ENCODE assay signal across 30 cellular contexts in the genomic region with DNA sequence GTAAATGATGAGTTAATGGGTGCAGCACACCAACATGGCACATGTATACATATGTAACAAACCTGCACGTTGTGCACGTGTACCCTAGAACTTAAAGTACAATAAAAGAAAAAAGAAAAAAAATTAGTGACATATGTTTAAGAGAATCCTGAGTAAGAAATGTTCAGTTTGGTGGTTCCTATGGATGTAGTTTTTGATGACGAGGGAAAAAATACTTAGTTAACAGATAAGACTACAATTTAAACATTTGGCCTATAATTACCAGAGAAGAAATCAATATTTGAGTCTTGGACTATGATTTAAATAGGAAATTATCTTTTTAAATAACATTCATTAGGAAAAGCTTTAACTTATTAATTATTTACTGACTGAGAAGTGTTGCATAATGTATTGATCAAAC. TPM values are rescaled to one million over a fixed set of nuclear protein-coding genes. Genes with fewer than 3 reads are reported as not detected.
DNase-seq lines count a peak whose midpoint lies in the region; ATAC-seq, FAIRE-seq and TF ChIP-seq lines count a peak whose summit lies in the region.
"Had no signal": no experiment of that assay in that cellular context is flagged by ENCODE, and none has a peak within 500 bp of the region (broad histone marks: within the 10 kb centered on the region; RNA-seq: fewer than 3 reads in every experiment).

No MANE protein-coding gene starts in this region.

- H3K9ac ChIP-seq in HepG2 (ENCODE audit: insufficient read depth, low read depth, low read length) (no peak overlapping the region), K562 (ENCODE audit: insufficient read depth in 1 of 2, low read depth in 2 of 2, low read length in 2 of 2) (no peak overlapping the region)
- H3K9ac ChIP-seq: BLaER1 had no signal

- no peak for FAIRE-seq in HepG2 (lab: Jason Lieb, UNC)
- FAIRE-seq in K562 (lab: Jason Lieb, UNC): no peak
- FAIRE-seq: GM12878, GM12892, GM19239 had no signal

- H2AFZ ChIP-seq in HepG2 (ENCODE audit: low read length) (no peak overlapping the region), K562 (ENCODE audit: low read depth, low read length) (no peak overlapping the region)

- no peak overlapping the region for H3K4me3 Mint-ChIP-seq in glutamatergic neuron (ENCODE audit: unreplicated experiment)
- H3K4me3 Mint-ChIP-seq: CD14-positive monocyte; CD4-positive, alpha-beta memory T cell; CD4-positive, CD25-positive, alpha-beta regulatory T cell; CD8-positive, alpha-beta memory T cell had no signal

- H3K4me2 ChIP-seq in HepG2 (ENCODE audit: low read depth, low read length) (no peak overlapping the region), K562 (ENCODE audit: insufficient read depth, low read length) (no peak overlapping the region)
- H3K4me2 ChIP-seq: BLaER1 had no signal

- TF ChIP-seq POLR2A in HepG2 (IDR thresholded peaks at IDR 0.05; ENCODE audit: insufficient read depth in 1 of 2, low read depth in 2 of 2, low read length in 2 of 2): no peak
- TF ChIP-seq POLR2A in right lobe of liver (IDR thresholded peaks at IDR 0.05): no peak
- no peak for TF ChIP-seq POLR2A in K562 (conservative IDR thresholded peaks at IDR 0.05)

- H3K79me2 ChIP-seq in HepG2 (ENCODE audit: insufficient read depth, low read length) (no peaks in the 10 kb centered on the region), K562 (ENCODE audit: control insufficient read depth, insufficient read depth, low read length) (no peaks in the 10 kb centered on the region)

- ATAC-seq in HepG2: no peak
- ATAC-seq in right lobe of liver: no peak
- ATAC-seq in K562: no peak
- ATAC-seq: GM12878 had no signal

- no TSS peak for BruUV-seq in HepG2 (replicated peaks; lab: Mats Ljungman, UMichigan)
- BruUV-seq in K562 (replicated peaks; lab: Mats Ljungman, UMichigan): no TSS peak

- no peak overlapping the region for H3K27ac Mint-ChIP-seq in glutamatergic neuron (ENCODE audit: unreplicated experiment)
- H3K27ac Mint-ChIP-seq: CD14-positive monocyte; CD4-positive, alpha-beta memory T cell; CD4-positive, CD25-positive, alpha-beta regulatory T cell had no signal

- CTCF ChIA-PET in HepG2 (lab: Yijun Ruan, JAX; ENCODE audit: low intra/inter-chr PET ratio, low total read pairs) (no interaction called here), K562 (lab: Yijun Ruan, JAX; ENCODE audit: low intra/inter-chr PET ratio) (no interaction called here)

- peaks cover 0 to 11% of the 10 kb centered on the region in 2 experiments; a peak in 2 of 5 replicates for H3K27me3 ChIP-seq in HepG2 (ENCODE audit: control insufficient read depth in 1 of 2, insufficient read depth in 2 of 2, low read length in 2 of 2)
- H3K27me3 ChIP-seq in right lobe of liver: no peaks in the 10 kb centered on the region
- no peaks in the 10 kb centered on the region for H3K27me3 ChIP-seq in K562 (ENCODE audit: control insufficient read depth in 2 of 2, insufficient read depth in 2 of 2, low read length in 2 of 2)
- H3K27me3 ChIP-seq: BLaER1 had no signal

- no peak for TF ChIP-seq CTCF in HepG2 (CRISPR knock-in tag; IDR thresholded peaks at IDR 0.05)
- no peak for TF ChIP-seq CTCF in right lobe of liver (IDR thresholded peaks at IDR 0.05)
- no peak for TF ChIP-seq CTCF in K562 (IDR thresholded peaks at IDR 0.05 in 2 of 3, conservative IDR thresholded peaks at IDR 0.05 in 1 of 3; ENCODE audit: insufficient read depth in 2 of 3, low read depth in 1 of 3, low read length in 3 of 3)
- no peak for TF ChIP-seq CTCF in glutamatergic neuron (IDR thresholded peaks at IDR 0.05; ENCODE audit: partially characterized antibody, unreplicated experiment)

- H3K36me3 ChIP-seq in HepG2 (replicated peaks in 1 of 2; ENCODE audit: control insufficient read depth in 1 of 2, insufficient read depth in 2 of 2, low read length in 2 of 2): no peaks in the 10 kb centered on the region
- H3K36me3 ChIP-seq in right lobe of liver: no peaks in the 10 kb centered on the region
- no peaks in the 10 kb centered on the region for H3K36me3 ChIP-seq in K562 (ENCODE audit: control insufficient read depth, insufficient read depth, low read length)
- H3K36me3 ChIP-seq: BE2C, BLaER1 had no signal

- no peaks in the 10 kb centered on the region for H3K9me3 Mint-ChIP-seq in glutamatergic neuron (ENCODE audit: unreplicated experiment)

- H3K36me3 Mint-ChIP-seq in glutamatergic neuron (ENCODE audit: unreplicated experiment): no peaks in the 10 kb centered on the region
- H3K36me3 Mint-ChIP-seq: CD14-positive monocyte; CD4-positive, alpha-beta memory T cell; CD4-positive, CD25-positive, alpha-beta regulatory T cell had no signal

- TF ChIP-seq EP300 in HepG2 (IDR thresholded peaks at IDR 0.05; ENCODE audit: low read depth in 2 of 2, low read length in 2 of 2): no peak
- TF ChIP-seq EP300 in HepG2 (CRISPR knock-in tag; IDR thresholded peaks at IDR 0.05; ENCODE audit: borderline replicate concordance): no peak
- TF ChIP-seq EP300 in K562 (IDR thresholded peaks at IDR 0.05; ENCODE audit: low read length): no peak

- no peaks in the 10 kb centered on the region for H3K9me1 ChIP-seq in K562 (ENCODE audit: control insufficient read depth, insufficient read depth, low read length)

- 56% methylated on average over 3 of the region's 3 CpGs for WGBS in HepG2 (ENCODE audit: low lambda C conversion rate)
- WGBS in right lobe of liver (ENCODE audit: insufficient coverage, low coverage, low lambda C conversion rate, missing lambda C conversion rate): 77% methylated on average over 3 of the region's 3 CpGs
- 53% methylated on average over 1 of the region's 3 CpGs for WGBS in K562 (ENCODE audit: insufficient coverage, low coverage, missing lambda C conversion rate)

- H3K4me1 ChIP-seq in HepG2 (ENCODE audit: insufficient read depth, low read length) (0 out of 2 replicates have a peak, but pooled peaks cover 5% of the 10 kb centered on the region), right lobe of liver (no peaks in the 10 kb centered on the region), K562 (replicated peaks in 1 of 2; ENCODE audit: control insufficient read depth in 2 of 2, insufficient read depth in 2 of 2, low read length in 2 of 2) (peaks cover 6% of the 10 kb centered on the region in 2 experiments; a peak in 4 of 5 replicates)
- H3K4me1 ChIP-seq: BE2C had no signal

- DNase-seq in HepG2 (ENCODE audit: low spot score): no peak
- no peak for DNase-seq in right lobe of liver
- no peak for DNase-seq in K562 (ENCODE audit: extremely low read depth in 1 of 4, low spot score in 3 of 4)
- DNase-seq in dermis blood vessel endothelial cell: no peak
- no peak for DNase-seq in glutamatergic neuron
- DNase-seq: ACHN; BE2C; C1 segment of cervical spinal cord; CD4-positive, alpha-beta memory T cell; CD4-positive, CD25-positive, alpha-beta regulatory T cell; CD8-positive, alpha-beta memory T cell; COR-L47; DMS 273 treated with DMSO at 0.1 percent for 48 hours; DMS153; DMS53; DMS79; DND-41; EL; GDM1 had no signal

- H3K4me3 ChIP-seq in HepG2 (replicated peaks in 1 of 3; ENCODE audit: insufficient read depth in 1 of 3, low read depth in 2 of 3, low read length in 3 of 3): no peak overlapping the region
- H3K4me3 ChIP-seq in right lobe of liver: no peak overlapping the region
- no peak overlapping the region for H3K4me3 ChIP-seq in K562
- H3K4me3 ChIP-seq: BLaER1, GM12878 had no signal

- H3K27ac ChIP-seq in HepG2 (ENCODE audit: extremely low read length, insufficient read depth, low read length) (no peak overlapping the region), right lobe of liver (no peak overlapping the region), K562 (ENCODE audit: extremely low read depth, low read depth, low read length) (no peak overlapping the region)
- H3K27ac ChIP-seq: 22Rv1, BLaER1 had no signal

- H4K20me1 ChIP-seq in HepG2 (ENCODE audit: insufficient read depth, low read length) (no peaks in the 10 kb centered on the region), K562 (replicated peaks; ENCODE audit: control insufficient read depth, insufficient read depth, low read length) (no peaks in the 10 kb centered on the region)
- H4K20me1 ChIP-seq: BLaER1 had no signal

- H3K9me3 ChIP-seq in HepG2 (ENCODE audit: low read length): no peaks in the 10 kb centered on the region
- no peaks in the 10 kb centered on the region for H3K9me3 ChIP-seq in right lobe of liver
- no peaks in the 10 kb centered on the region for H3K9me3 ChIP-seq in K562 (replicated peaks; ENCODE audit: control insufficient read depth, insufficient read depth, low read depth, low read length)

- H3K4me1 Mint-ChIP-seq in glutamatergic neuron (ENCODE audit: low read depth, unreplicated experiment): no peaks in the 10 kb centered on the region

- H3K27me3 Mint-ChIP-seq in glutamatergic neuron (ENCODE audit: unreplicated experiment): no peaks in the 10 kb centered on the region
- H3K27me3 Mint-ChIP-seq: CD4-positive, alpha-beta memory T cell had no signal

- intact Hi-C loops in HepG2 (cut with micrococcal nuclease; ENCODE audit: unreplicated experiment) (no loop called here), right lobe of liver (cut with DNase I) (no loop called here), K562 (cut with micrococcal nuclease) (no loop called here)

- TF ChIP-seq RAD21 in HepG2 (CRISPR knock-in tag; IDR thresholded peaks at IDR 0.05) (no peak), K562 (CRISPR knock-in tag; conservative IDR thresholded peaks at IDR 0.05 in 1 of 2, IDR thresholded peaks at IDR 0.05 in 1 of 2) (no peak)

- in situ Hi-C loops in HepG2 (cut with HindIII; ENCODE audit: extremely low pct_ligation_motif_present, low pct_unique_long_range_greater_than_20kb) (no loop called here), K562 (cut with MboI) (no loop called here)

- POLR2A ChIA-PET in HepG2 (lab: Yijun Ruan, JAX) (no interaction called here), K562 (lab: Yijun Ruan, JAX) (no interaction called here)

RNA-seq across cellular contexts. Expression of gene SLC26A3, which starts 39.2 kb away (rescaled TPM):
- total RNA-seq in HepG2 (2016; rRNA removed; fragmentation: Illumina TruSeq; extraction: Trizol) (0.08 and 0.11 TPM in 2 replicates), right lobe of liver (1 to 10 TPM in 2 of 6 experiments, under 1 TPM in 2, not detected in 2; 0.15 to 2.8 (median 1.5) TPM), K562 (2014; rRNA removed) (not detected in 2 replicates), K562 (2014; rRNA removed; fragmentation: Illumina TruSeq; extraction: Trizol) (not detected in 2 replicates), K562 (2015; rRNA removed; fragmentation: Illumina TruSeq; extraction: Trizol) (not detected in 2 replicates), K562 (2021) (0.86 and 1.1 TPM in 2 replicates), dermis blood vessel endothelial cell (not detected in 2 replicates), glutamatergic neuron (ENCODE audit: unreplicated experiment) (not detected)
- total RNA-seq in HepG2 (2016; cell fraction: cytosol; rRNA removed; fragmentation: Illumina TruSeq; extraction: Trizol; ENCODE audit: low read depth): not detected in 2 replicates
- 0.06 and 0.11 TPM in 2 replicates for total RNA-seq in HepG2 (2016; cell fraction: insoluble cytoplasmic fraction; rRNA removed; fragmentation: Illumina TruSeq; extraction: Trizol)
- total RNA-seq in HepG2 (2016; cell fraction: membrane; rRNA removed; fragmentation: Illumina TruSeq; extraction: Trizol): 0.06 TPM in 1 of 2 replicates, not detected in the other
- total RNA-seq in HepG2 (2016; cell fraction: nucleus; rRNA removed; fragmentation: Illumina TruSeq; extraction: Trizol): 0.84 TPM in 1 of 2 replicates, not detected in the other
- polyA plus RNA-seq in HepG2 (2011; rRNA removed) (0.30 and 0.71 TPM in 2 replicates), K562 (2011; rRNA removed) (not detected in 2 replicates), K562 (2014; fragmentation: Illumina TruSeq; extraction: Trizol) (not detected in 2 replicates), K562 (2014; fragmentation: Nextera tagmentation; extraction: Ambion mirVana) (not detected), K562 (2014; rRNA removed) (not detected in 2 replicates)
- polyA plus RNA-seq in HepG2 (2011; cell fraction: cytosol; rRNA removed): 0.20 and 0.68 TPM in 2 replicates
- polyA plus RNA-seq in HepG2 (2011; cell fraction: nucleus; rRNA removed): 0.10 and 0.17 TPM in 2 replicates
- 3.2 and 10.9 TPM in 2 replicates for polyA plus RNA-seq in HepG2 (2012)
- polyA plus RNA-seq in HepG2 (2016; cell fraction: cytosol; fragmentation: Illumina TruSeq; extraction: Trizol; ENCODE audit: low read depth): not detected in 2 replicates
- polyA plus RNA-seq in HepG2 (2016; cell fraction: insoluble cytoplasmic fraction; fragmentation: Illumina TruSeq; extraction: Trizol; ENCODE audit: low read depth): not detected in 2 replicates
- not detected in 2 replicates for polyA plus RNA-seq in HepG2 (2016; cell fraction: membrane; fragmentation: Illumina TruSeq; extraction: Trizol; ENCODE audit: low read depth)
- polyA plus RNA-seq in HepG2 (2016; cell fraction: nucleus; fragmentation: Illumina TruSeq; extraction: Trizol; ENCODE audit: insufficient read depth, low read depth): 0.15 TPM in 1 of 2 replicates, not detected in the other
- polyA minus RNA-seq in HepG2 (2011; rRNA and poly(A)+ RNA removed; ENCODE audit: low replicate concordance): 0.26 TPM in 1 of 2 replicates, not detected in the other
- polyA minus RNA-seq in HepG2 (2011; cell fraction: cytosol; rRNA and poly(A)+ RNA removed): 0.30 TPM in 1 of 2 replicates, not detected in the other
- 0.26 and 0.62 TPM in 2 replicates for polyA minus RNA-seq in HepG2 (2011; cell fraction: nucleus; rRNA and poly(A)+ RNA removed)
- not detected in 2 replicates for total RNA-seq in K562 (2011; cell fraction: chromatin; rRNA removed; ENCODE audit: low replicate concordance)
- not detected in 2 replicates for total RNA-seq in K562 (2011; cell fraction: nucleolus; rRNA removed)
- total RNA-seq in K562 (2011; cell fraction: nucleoplasm; rRNA removed): not detected in 2 replicates
- not detected in 2 replicates for polyA plus RNA-seq in K562 (2011; cell fraction: cytosol; rRNA removed)
- polyA plus RNA-seq in K562 (2011; cell fraction: nucleus; rRNA removed): not detected in 2 replicates
- not detected in 2 replicates for polyA plus RNA-seq in K562 (2012)
- polyA minus RNA-seq in K562 (2011; rRNA and poly(A)+ RNA removed): not detected in 2 replicates
- not detected in 2 replicates for polyA minus RNA-seq in K562 (2011; cell fraction: cytosol; rRNA and poly(A)+ RNA removed)
- not detected in 2 replicates for polyA minus RNA-seq in K562 (2011; cell fraction: nucleus; rRNA and poly(A)+ RNA removed)
- total RNA-seq: A172; A673; CD4-positive, alpha-beta memory T cell; CD4-positive, CD25-positive, alpha-beta regulatory T cell; CD8-positive, alpha-beta memory T cell; Daoy; G401 had no signal
- polyA plus RNA-seq: AG04450; CD14-positive monocyte; CD4-positive, alpha-beta memory T cell; CD8-positive, alpha-beta memory T cell; GM12878 had no signal

RNA-seq across cellular contexts. Expression of gene DLD, which starts 48.8 kb away (rescaled TPM):
- total RNA-seq in HepG2 (2016; rRNA removed; fragmentation: Illumina TruSeq; extraction: Trizol): 95.2 and 128 TPM in 2 replicates
- total RNA-seq in HepG2 (2016; cell fraction: cytosol; rRNA removed; fragmentation: Illumina TruSeq; extraction: Trizol; ENCODE audit: low read depth): 4.0 and 6.8 TPM in 2 replicates
- 89.3 and 126 TPM in 2 replicates for total RNA-seq in HepG2 (2016; cell fraction: insoluble cytoplasmic fraction; rRNA removed; fragmentation: Illumina TruSeq; extraction: Trizol)
- 14.2 and 16.2 TPM in 2 replicates for total RNA-seq in HepG2 (2016; cell fraction: membrane; rRNA removed; fragmentation: Illumina TruSeq; extraction: Trizol)
- 61.9 and 75.0 TPM in 2 replicates for total RNA-seq in HepG2 (2016; cell fraction: nucleus; rRNA removed; fragmentation: Illumina TruSeq; extraction: Trizol)
- 49.1 and 56.8 TPM in 2 replicates for polyA plus RNA-seq in HepG2 (2011; rRNA removed)
- 55.9 and 73.4 TPM in 2 replicates for polyA plus RNA-seq in HepG2 (2011; cell fraction: cytosol; rRNA removed)
- 25.3 and 27.2 TPM in 2 replicates for polyA plus RNA-seq in HepG2 (2011; cell fraction: nucleus; rRNA removed)
- polyA plus RNA-seq in HepG2 (2012): 72.7 and 78.6 TPM in 2 replicates
- 5.4 and 5.8 TPM in 2 replicates for polyA plus RNA-seq in HepG2 (2016; cell fraction: cytosol; fragmentation: Illumina TruSeq; extraction: Trizol; ENCODE audit: low read depth)
- polyA plus RNA-seq in HepG2 (2016; cell fraction: insoluble cytoplasmic fraction; fragmentation: Illumina TruSeq; extraction: Trizol; ENCODE audit: low read depth): 120 and 143 TPM in 2 replicates
- 9.0 and 13.3 TPM in 2 replicates for polyA plus RNA-seq in HepG2 (2016; cell fraction: membrane; fragmentation: Illumina TruSeq; extraction: Trizol; ENCODE audit: low read depth)
- 59.8 and 70.0 TPM in 2 replicates for polyA plus RNA-seq in HepG2 (2016; cell fraction: nucleus; fragmentation: Illumina TruSeq; extraction: Trizol; ENCODE audit: insufficient read depth, low read depth)
- polyA minus RNA-seq in HepG2 (2011; rRNA and poly(A)+ RNA removed; ENCODE audit: low replicate concordance): 41.9 and 55.9 TPM in 2 replicates
- 27.3 and 39.1 TPM in 2 replicates for polyA minus RNA-seq in HepG2 (2011; cell fraction: cytosol; rRNA and poly(A)+ RNA removed)
- polyA minus RNA-seq in HepG2 (2011; cell fraction: nucleus; rRNA and poly(A)+ RNA removed): 49.2 and 53.0 TPM in 2 replicates
- 10 to 100 TPM; 51.5 to 69.4 (median 61.0) TPM for total RNA-seq in right lobe of liver
- total RNA-seq in K562 (2011; cell fraction: chromatin; rRNA removed; ENCODE audit: low replicate concordance): 145 and 414 TPM in 2 replicates
- 52.5 and 60.0 TPM in 2 replicates for total RNA-seq in K562 (2011; cell fraction: nucleolus; rRNA removed)
- 116 and 161 TPM in 2 replicates for total RNA-seq in K562 (2011; cell fraction: nucleoplasm; rRNA removed)
- total RNA-seq in K562 (2014; rRNA removed): 128 and 130 TPM in 2 replicates
- 192 and 248 TPM in 2 replicates for total RNA-seq in K562 (2014; rRNA removed; fragmentation: Illumina TruSeq; extraction: Trizol)
- total RNA-seq in K562 (2015; rRNA removed; fragmentation: Illumina TruSeq; extraction: Trizol): 138 and 155 TPM in 2 replicates
- 190 and 201 TPM in 2 replicates for total RNA-seq in K562 (2021)
- 269 and 357 TPM in 2 replicates for polyA plus RNA-seq in K562 (2011; rRNA removed)
- polyA plus RNA-seq in K562 (2011; cell fraction: cytosol; rRNA removed): 144 and 306 TPM in 2 replicates
- 65.1 and 120 TPM in 2 replicates for polyA plus RNA-seq in K562 (2011; cell fraction: nucleus; rRNA removed)
- 223 and 282 TPM in 2 replicates for polyA plus RNA-seq in K562 (2012)
- 553 and 639 TPM in 2 replicates for polyA plus RNA-seq in K562 (2014; fragmentation: Illumina TruSeq; extraction: Trizol)
- polyA plus RNA-seq in K562 (2014; fragmentation: Nextera tagmentation; extraction: Ambion mirVana): 100 to 1,000 TPM; 406 to 588 TPM
- 230 and 247 TPM in 2 replicates for polyA plus RNA-seq in K562 (2014; rRNA removed)
- polyA minus RNA-seq in K562 (2011; rRNA and poly(A)+ RNA removed): 509 and 557 TPM in 2 replicates
- polyA minus RNA-seq in K562 (2011; cell fraction: cytosol; rRNA and poly(A)+ RNA removed): 79.4 and 89.1 TPM in 2 replicates
- 57.2 and 97.5 TPM in 2 replicates for polyA minus RNA-seq in K562 (2011; cell fraction: nucleus; rRNA and poly(A)+ RNA removed)
- 53.8 and 151 TPM in 2 replicates for total RNA-seq in dermis blood vessel endothelial cell
- 75.9 TPM for total RNA-seq in glutamatergic neuron (ENCODE audit: unreplicated experiment)

Comparison
In these comparisons a context has a peak if more than half of its experiments do, and no peak if none do; other contexts are left out.
1. Of the 241 proteins assayed by ChIP-seq in both HepG2 and K562: peak only in HepG2: MAFK; only in K562: none; in both: MAFF; in neither: 239.